21 cellular contexts compared by ENCODE assay signal in genomic region chr5:170863646-170864045, GRCh38. TPM values are rescaled to one million over a fixed set of nuclear protein-coding genes. Genes with fewer than 3 reads are reported as not detected.
DNase-seq lines count a peak whose midpoint lies in the region; FAIRE-seq and TF ChIP-seq lines count a peak whose summit lies in the region.
"Had no signal": no experiment of that assay in that cellular context is flagged by ENCODE, and none has a peak within 500 bp of the region (broad histone marks: within the 10 kb centered on the region; RNA-seq: fewer than 3 reads in every experiment).

No MANE protein-coding gene starts in this region.

- H3K9me3 ChIP-seq in AG04450 (ENCODE audit: control insufficient read depth, insufficient read depth, low read length) (peaks cover 9% of the 10 kb centered on the region), SJSA1 (replicated peaks) (peaks cover 17% of the 10 kb centered on the region), endothelial cell of umbilical vein (replicated peaks; ENCODE audit: control insufficient read depth, insufficient read depth, low read length) (peaks cover 6% of the 10 kb centered on the region)

- H3K27ac ChIP-seq in AG04450 (ENCODE audit: low read depth, low read length) (no peak overlapping the region), SJSA1 (peak overlapping the region; percentile 84), endothelial cell of umbilical vein (ENCODE audit: insufficient read depth, low read depth, low read length) (no peak overlapping the region)
- H3K27ac ChIP-seq: heart left ventricle, KMS-11, SJCRH30 had no signal

- H3K9ac ChIP-seq in endothelial cell of umbilical vein (replicated peaks; ENCODE audit: extremely low read depth, insufficient read depth, low read length): no peak overlapping the region
- H3K9ac ChIP-seq: KMS-11 had no signal

- BruUV-seq in endothelial cell of umbilical vein (replicated peaks; lab: Mats Ljungman, UMichigan): TSS peak; percentile 23

- H3K4me3 Mint-ChIP-seq in nephron progenitor cell: peak overlapping the region; percentile 93
- H3K4me3 Mint-ChIP-seq: activated CD4-positive, alpha-beta T cell treated with anti-CD3 and anti-CD28 coated beads, Interleukin-2, amount 10 ng/mL, durations not matched to agents 7 days and 5 days; activated naive CD4-positive, alpha-beta T cell treated with anti-CD3 and anti-CD28 coated beads, Interleukin-2, amount 50 U/mL, for 24 hours; stimulated activated naive CD8-positive, alpha-beta T cell treated with anti-CD3 and anti-CD28 coated beads, Interleukin-15, amount 100 ng/mL, for 72 hours had no signal

- dilution Hi-C loops in endothelial cell of umbilical vein (cut with MboI; ENCODE audit: extremely low pct_ligation_motif_present, low sequenced_read_pairs): no loop called here

- peaks cover 20% of the 10 kb centered on the region for H3K4me1 ChIP-seq in SJSA1 (replicated peaks)
- H3K4me1 ChIP-seq in endothelial cell of umbilical vein (ENCODE audit: control insufficient read depth, extremely low read depth, insufficient read depth, low read length): peaks cover 5% of the 10 kb centered on the region
- H3K4me1 ChIP-seq: SJCRH30 had no signal

- H3K79me2 ChIP-seq in endothelial cell of umbilical vein (ENCODE audit: control insufficient read depth, insufficient read depth, low read length): peaks cover 30% of the 10 kb centered on the region

- peaks cover 7% of the 10 kb centered on the region for H3K27me3 Mint-ChIP-seq in nephron progenitor cell (ENCODE audit: low read depth, poor library complexity)

- no peak overlapping the region for H3K4me2 ChIP-seq in endothelial cell of umbilical vein (ENCODE audit: insufficient read depth, low read length)
- H3K4me2 ChIP-seq: KMS-11 had no signal

- no peak overlapping the region for H3K27ac Mint-ChIP-seq in nephron progenitor cell
- H3K27ac Mint-ChIP-seq: activated CD4-positive, alpha-beta T cell treated with anti-CD3 and anti-CD28 coated beads, Interleukin-2, amount 10 ng/mL, durations not matched to agents 7 days and 5 days; activated naive CD4-positive, alpha-beta T cell treated with anti-CD3 and anti-CD28 coated beads, Interleukin-2, amount 50 U/mL, for 24 hours; stimulated activated naive CD8-positive, alpha-beta T cell treated with anti-CD3 and anti-CD28 coated beads, Interleukin-15, amount 100 ng/mL, for 72 hours had no signal

- peaks cover 13% of the 10 kb centered on the region for H3K36me3 ChIP-seq in SJSA1
- no peaks in the 10 kb centered on the region for H3K36me3 ChIP-seq in endothelial cell of umbilical vein (ENCODE audit: control insufficient read depth in 2 of 2, extremely low read depth in 1 of 2, insufficient read depth in 2 of 2, low read length in 2 of 2)
- H3K36me3 ChIP-seq: heart left ventricle, SJCRH30 had no signal

- DNase-seq in AG04450 (ENCODE audit: low read depth, low spot score) (peak; percentile 30), SJSA1 (ENCODE audit: low read depth in 1 of 2, low spot score in 2 of 2) (peak in 1 of 2 experiments; percentile 54), endothelial cell of umbilical vein (ENCODE audit: low read depth, low spot score) (no peak), nephron progenitor cell (no peak), ecto neural progenitor cell (ENCODE audit: low spot score) (no peak), iPS-NIHi7 (ENCODE audit: extremely low spot score) (no peak), posterior vena cava (ENCODE audit: low spot score) (no peak), NCI-H748 (lab: John Stamatoyannopoulos, UW; ENCODE audit: unreplicated experiment) (no peak)
- DNase-seq: activated CD4-positive, alpha-beta T cell treated with anti-CD3 and anti-CD28 coated beads, Interleukin-2, amount 10 ng/mL, durations not matched to agents 7 days and 5 days; AML-193; cerebellar nuclear complex; heart left ventricle; kidney glomerular epithelial cell; NCI-H1694; OCI-M1; posterior cingulate gyrus; stimulated activated naive CD8-positive, alpha-beta T cell treated with anti-CD3 and anti-CD28 coated beads, Interleukin-15, amount 100 ng/mL, for 72 hours had no signal

- no peak for TF ChIP-seq POLR2A in endothelial cell of umbilical vein (IDR thresholded peaks at IDR 0.05; ENCODE audit: low read depth, low read length)

- peaks cover 35% of the 10 kb centered on the region for H3K9me3 Mint-ChIP-seq in nephron progenitor cell

- peaks cover 23% of the 10 kb centered on the region for H3K4me1 Mint-ChIP-seq in nephron progenitor cell

- intact Hi-C loops in endothelial cell of umbilical vein (cut with micrococcal nuclease): loop anchor here (2.0 to 10.0 kb wide), 2 partner anchors 29 to 451 kb away; no protein-coding TSS in a partner anchor
- intact Hi-C loops in posterior vena cava (cut with DNase I): no loop called here

- POLR2A ChIA-PET in AG04450 (lab: Yijun Ruan, JAX): no interaction called here
- POLR2A ChIA-PET in endothelial cell of umbilical vein (lab: Charles Lee): no interaction called here

- H3K36me3 Mint-ChIP-seq in nephron progenitor cell (ENCODE audit: low read depth): peaks cover 56% of the 10 kb centered on the region

- TF ChIP-seq CTCF in AG04450 (IDR thresholded peaks at IDR 0.05; ENCODE audit: low read depth, low read length): no peak
- no peak for TF ChIP-seq CTCF in endothelial cell of umbilical vein (IDR thresholded peaks at IDR 0.05; ENCODE audit: extremely low read depth in 1 of 2, insufficient read depth in 1 of 2, low read depth in 1 of 2, low read length in 2 of 2)
- TF ChIP-seq CTCF in nephron progenitor cell (IDR thresholded peaks at IDR 0.05): no peak

- H3K27me3 ChIP-seq in AG04450 (ENCODE audit: control insufficient read depth, insufficient read depth, low read length) (no peaks in the 10 kb centered on the region), SJSA1 (replicated peaks) (no peaks in the 10 kb centered on the region), endothelial cell of umbilical vein (ENCODE audit: control insufficient read depth in 2 of 2, insufficient read depth in 2 of 2, low read length in 2 of 2) (no peaks in the 10 kb centered on the region)
- H3K27me3 ChIP-seq: SJCRH30 had no signal

- no peak overlapping the region for H2AFZ ChIP-seq in endothelial cell of umbilical vein (ENCODE audit: low read depth, low read length)

- H3K4me3 ChIP-seq in AG04450 (ENCODE audit: low read depth, low read length) (no peak overlapping the region), SJSA1 (no peak overlapping the region), endothelial cell of umbilical vein (replicated peaks in 1 of 3; ENCODE audit: insufficient read depth in 1 of 3, low read depth in 1 of 3, low read length in 3 of 3) (no peak overlapping the region)

- FAIRE-seq in endothelial cell of umbilical vein (lab: Jason Lieb, UNC): peak; percentile 21
- FAIRE-seq: D721Med had no signal

- no peaks in the 10 kb centered on the region for H4K20me1 ChIP-seq in endothelial cell of umbilical vein (replicated peaks; ENCODE audit: control insufficient read depth, extremely low read depth, insufficient read depth, low read length)

- no peaks in the 10 kb centered on the region for H3K9me1 ChIP-seq in endothelial cell of umbilical vein (replicated peaks; ENCODE audit: control insufficient read depth, extremely low read depth, insufficient read depth, low read length)

- CTCF ChIA-PET in AG04450 (lab: Charles Lee): no interaction called here
- CTCF ChIA-PET in endothelial cell of umbilical vein (lab: Charles Lee): no interaction called here

TF ChIP-seq in endothelial cell of umbilical vein, 7 proteins besides CTCF, POLR2A, EP300 and RAD21:
- TF ChIP-seq MYC (IDR thresholded peaks at IDR 0.05; ENCODE audit: low read depth, low read length) (no peak), FOS (IDR thresholded peaks at IDR 0.05; ENCODE audit: borderline replicate concordance, insufficient read depth, low read length) (no peak), EZH2 (IDR thresholded peaks at IDR 0.05; ENCODE audit: borderline replicate concordance, low read depth, low read length, severe bottlenecking) (no peak), JUN (IDR thresholded peaks at IDR 0.05; ENCODE audit: borderline replicate concordance, insufficient read depth, insufficient read length, low read depth) (no peak), GATA2 (IDR thresholded peaks at IDR 0.05; ENCODE audit: insufficient read depth, insufficient read length, low read depth, low read length) (no peak), POLR2AphosphoS5 (IDR thresholded peaks at IDR 0.05; ENCODE audit: insufficient read depth, low read depth, low read length) (no peak)
- TF ChIP-seq, protein P1, sequence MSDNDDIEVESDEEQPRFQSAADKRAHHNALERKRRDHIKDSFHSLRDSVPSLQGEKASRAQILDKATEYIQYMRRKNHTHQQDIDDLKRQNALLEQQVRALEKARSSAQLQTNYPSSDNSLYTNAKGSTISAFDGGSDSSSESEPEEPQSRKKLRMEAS (IDR thresholded peaks at IDR 0.05; ENCODE audit: insufficient read depth, insufficient read length): no peak

RNA-seq across cellular contexts. Expression of gene RANBP17, which starts 1.8 kb away (rescaled TPM):
- 11.6 and 12.9 TPM in 2 replicates for polyA plus RNA-seq in AG04450 (2011; rRNA removed)
- polyA minus RNA-seq in AG04450 (2011; rRNA and poly(A)+ RNA removed): 23.1 and 37.1 TPM in 2 replicates
- 21.1 and 24.6 TPM in 2 replicates for total RNA-seq in SJSA1 (2014; rRNA removed; shearing (Covaris generic))
- 13.6 and 17.1 TPM in 2 replicates for total RNA-seq in endothelial cell of umbilical vein
- 5.6 and 6.1 TPM in 2 replicates for polyA plus RNA-seq in endothelial cell of umbilical vein
- 3.4 and 3.8 TPM in 2 replicates for polyA plus RNA-seq in endothelial cell of umbilical vein (2011; cell fraction: cytosol; rRNA removed)
- polyA plus RNA-seq in endothelial cell of umbilical vein (2011; cell fraction: nucleus; rRNA removed): 35.5 and 37.9 TPM in 2 replicates
- polyA plus RNA-seq in endothelial cell of umbilical vein (2012): 4.7 and 6.3 TPM in 2 replicates
- polyA minus RNA-seq in endothelial cell of umbilical vein: 28.3 and 33.3 TPM in 2 replicates
- polyA minus RNA-seq in endothelial cell of umbilical vein (2011; cell fraction: cytosol; rRNA and poly(A)+ RNA removed): 5.8 TPM
- 87.4 and 135 TPM in 2 replicates for polyA minus RNA-seq in endothelial cell of umbilical vein (2011; cell fraction: nucleus; rRNA and poly(A)+ RNA removed)
- 10 to 100 TPM; 21.7 to 24.3 TPM for total RNA-seq in posterior vena cava
- total RNA-seq: activated CD4-positive, alpha-beta T cell treated with anti-CD3 and anti-CD28 coated beads, Interleukin-2, amount 10 ng/mL, durations not matched to agents 7 days and 5 days had no signal
